In genomic region chr19:19386373-19386869, GRCh38 we compare ENCODE assay signal across 8 cellular contexts. TPM values are rescaled to one million over a fixed set of nuclear protein-coding genes. Genes with fewer than 3 reads are reported as not detected.
DNase-seq lines count a peak whose midpoint lies in the region; ATAC-seq and TF ChIP-seq lines count a peak whose summit lies in the region.

No MANE protein-coding gene starts in this region.

- H3K9me3 ChIP-seq in Caco-2: no peaks in the 10 kb centered on the region
- no peaks in the 10 kb centered on the region for H3K9me3 ChIP-seq in PC-3 (ENCODE audit: low read length)
- no peaks in the 10 kb centered on the region for H3K9me3 ChIP-seq in duodenal mucosa (ENCODE audit: control insufficient read depth in 1 of 2, low read length in 2 of 2)
- peaks cover 3% of the 10 kb centered on the region for H3K9me3 ChIP-seq in neuron (ENCODE audit: low read length)

- H3F3A ChIP-seq in PC-3 (ENCODE audit: low read length, unreplicated experiment): peaks cover under 1% of the 10 kb centered on the region

- TF ChIP-seq CTCF in Caco-2 (IDR thresholded peaks at IDR 0.05; ENCODE audit: insufficient read depth in 1 of 2, low read depth in 1 of 2, low read length in 1 of 2, severe bottlenecking in 1 of 2, unreplicated experiment in 1 of 2) (peak; percentile 32 to 40), PC-3 (conservative IDR thresholded peaks at IDR 0.05; ENCODE audit: low read depth, low read length) (peak; percentile 38)

- H3K4me1 ChIP-seq in Caco-2 (peaks cover 6% of the 10 kb centered on the region; the same call in 1 of the 2 replicates), PC-3 (ENCODE audit: insufficient read depth, low read length) (peaks cover 29% of the 10 kb centered on the region), duodenal mucosa (ENCODE audit: control insufficient read depth in 1 of 2, insufficient read depth in 2 of 2, low read length in 2 of 2) (peaks cover 26 to 45% of the 10 kb centered on the region in 2 donors), neuron (ENCODE audit: insufficient read depth, low read length) (peaks cover 21% of the 10 kb centered on the region)

- H3K9ac ChIP-seq in PC-3 (ENCODE audit: low read length) (peak overlapping the region; percentile 97), duodenal mucosa (ENCODE audit: low read depth in 1 of 2, low read length in 2 of 2) (peak overlapping the region; percentile 87 to 98)

- peak overlapping the region; percentile 88 for H3K4me3 ChIP-seq in Caco-2 (ENCODE audit: low read depth, low read length)
- peak overlapping the region; percentile 100 for H3K4me3 ChIP-seq in PC-3 (ENCODE audit: low read length)
- peak overlapping the region; percentile 71 to 86 for H3K4me3 ChIP-seq in duodenal mucosa (ENCODE audit: low read depth in 1 of 2, low read length in 2 of 2)
- peak overlapping the region; percentile 84 for H3K4me3 ChIP-seq in neuron (ENCODE audit: low read length)

- POLR2A ChIA-PET in Caco-2 (lab: Charles Lee) (no interaction called here), PC-3 (lab: Charles Lee; ENCODE audit: unreplicated experiment) (no interaction called here)

- peak in 1 of 2 experiments; percentile 23 for DNase-seq in Caco-2
- DNase-seq in PC-3: no peak
- DNase-seq in cortex of kidney (lab: John Stamatoyannopoulos, UW): no peak
- DNase-seq in DMS79 treated with DMSO at 0.1 percent for 48 hours (lab: John Stamatoyannopoulos, UW): no peak

- H3K36me3 Mint-ChIP-seq in Caco-2 (ENCODE audit: insufficient read depth, unreplicated experiment): peaks cover 34% of the 10 kb centered on the region

- H3K36me3 ChIP-seq in Caco-2 (ENCODE audit: control insufficient read depth, insufficient read depth, low read length) (no peaks in the 10 kb centered on the region), PC-3 (ENCODE audit: low read depth, low read length) (no peaks in the 10 kb centered on the region), duodenal mucosa (ENCODE audit: control insufficient read depth in 1 of 2, insufficient read depth in 2 of 2, low read length in 2 of 2) (no peaks in the 10 kb centered on the region), neuron (ENCODE audit: insufficient read depth, low read length) (peaks cover 5% of the 10 kb centered on the region)

- H3K27me3 ChIP-seq in Caco-2 (replicated peaks; ENCODE audit: control insufficient read depth, insufficient read depth, low read length) (no peaks in the 10 kb centered on the region), PC-3 (ENCODE audit: low read length) (no peaks in the 10 kb centered on the region), duodenal mucosa (ENCODE audit: control insufficient read depth in 1 of 2, insufficient read depth in 2 of 2, low read length in 2 of 2) (no peaks in the 10 kb centered on the region), neuron (ENCODE audit: insufficient read depth, low read length) (no peaks in the 10 kb centered on the region)

- intact Hi-C loops in Caco-2 (cut with micrococcal nuclease; ENCODE audit: unreplicated experiment): no loop called here
- intact Hi-C loops in PC-3 (cut with micrococcal nuclease): no loop called here

- H3K27ac ChIP-seq in PC-3 (ENCODE audit: low read length): peak overlapping the region; percentile 51
- H3K27ac ChIP-seq in duodenal mucosa (ENCODE audit: low read depth, low read length): peak overlapping the region; percentile 56

- H2AFZ ChIP-seq in PC-3 (ENCODE audit: low read length) (peak overlapping the region; percentile 65; the same call in 1 of the 2 replicates), neuron (ENCODE audit: low read depth, low read length) (no peak overlapping the region)

- ATAC-seq in PC-3 (no peak), HG03135 (IDR thresholded peaks at IDR 0.05; ENCODE audit: unreplicated experiment) (no peak), GM21786 (IDR thresholded peaks at IDR 0.05; ENCODE audit: unreplicated experiment) (no peak)

- no peaks in the 10 kb centered on the region for H3K27me3 Mint-ChIP-seq in Caco-2 (ENCODE audit: insufficient read depth, unreplicated experiment)

- H3K4me3 Mint-ChIP-seq in Caco-2 (ENCODE audit: unreplicated experiment): peak overlapping the region; percentile 94

- H3K9me2 ChIP-seq in PC-3 (replicated peaks; ENCODE audit: low read length): no peaks in the 10 kb centered on the region

- no peaks in the 10 kb centered on the region for H3K9me3 Mint-ChIP-seq in Caco-2 (ENCODE audit: unreplicated experiment)

- H3K27ac Mint-ChIP-seq in Caco-2 (ENCODE audit: unreplicated experiment): peak overlapping the region; percentile 99

- H3K4me1 Mint-ChIP-seq in Caco-2 (ENCODE audit: low read depth, unreplicated experiment): peaks cover 6% of the 10 kb centered on the region

- peaks cover 6% of the 10 kb centered on the region; the same call in 1 of the 2 replicates for H4K20me1 ChIP-seq in PC-3 (ENCODE audit: low read length)

- H3K4me2 ChIP-seq in PC-3 (ENCODE audit: low read length): peak overlapping the region; percentile 98

- no TSS peak for BruUV-seq in Caco-2 (replicated peaks; lab: Mats Ljungman, UMichigan)
- TSS peak; percentile 24 for BruUV-seq in PC-3 (replicated peaks; lab: Mats Ljungman, UMichigan)

- peaks cover 69% of the 10 kb centered on the region for H3K79me2 ChIP-seq in PC-3 (ENCODE audit: low read length)

- CTCF ChIA-PET in Caco-2 (lab: Charles Lee) (no interaction called here), PC-3 (lab: Charles Lee) (no interaction called here)

RNA-seq across cellular contexts. Expression of gene GATAD2A, which starts 19.1 kb away (rescaled TPM):
- total RNA-seq in Caco-2 (2022) (118 and 126 TPM in 2 replicates), PC-3 (2014; rRNA removed) (104 and 143 TPM in 2 replicates)
